1 cellular context compared by ENCODE assay signal in the genomic region with DNA sequence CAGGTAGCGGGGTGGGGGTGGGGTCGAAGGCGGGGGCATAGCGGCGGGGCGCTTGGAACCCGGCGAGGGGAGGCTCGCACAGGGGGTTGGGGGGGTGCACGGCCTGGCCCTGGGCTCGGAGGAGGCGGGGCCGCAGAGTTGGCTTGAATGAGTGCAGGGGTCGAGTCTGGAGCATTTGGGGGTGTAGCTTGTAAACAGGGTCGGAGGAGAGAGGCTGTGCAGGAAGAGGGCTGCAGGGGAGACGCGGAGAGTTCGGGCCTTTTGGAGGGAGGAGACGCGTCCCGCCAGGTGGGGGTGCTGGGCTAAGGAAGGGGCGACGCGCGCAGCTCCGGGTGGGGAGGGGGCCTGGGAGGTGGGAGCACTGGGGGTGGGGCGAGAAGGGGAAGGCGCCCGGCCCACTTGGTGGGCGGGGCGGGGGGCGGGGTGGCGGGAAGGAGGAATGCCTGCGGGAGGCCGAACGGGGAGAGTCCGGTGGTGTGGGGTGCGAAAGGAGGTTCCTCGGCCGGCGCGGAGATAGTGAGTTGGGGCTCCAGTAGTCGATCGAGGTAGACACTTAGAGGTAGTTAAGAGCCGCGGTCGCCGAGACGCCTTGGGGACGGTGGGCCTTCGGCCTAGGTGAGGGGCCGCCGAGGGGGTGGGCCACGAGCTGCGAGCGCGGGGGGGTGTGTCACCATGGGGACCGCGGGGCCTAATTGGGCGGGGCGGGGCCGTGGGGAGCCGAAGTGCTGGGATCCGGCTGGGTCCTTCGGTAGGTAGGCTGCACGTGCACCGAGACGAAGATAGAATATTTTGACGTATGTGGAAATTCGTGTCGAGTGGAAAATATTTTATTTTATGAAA.
A peak's percentile ranks its signal among the peaks of the same experiment; 100 is the strongest.
TF ChIP-seq lines count a peak whose summit lies in the region.

No MANE protein-coding gene starts in this region.

TF ChIP-seq in H1, 55 proteins besides CTCF, POLR2A, EP300 and RAD21:
- peak in 1 of 2 experiments; percentile 36; a peak in 2 of 4 replicates for TF ChIP-seq SIN3A (conservative IDR thresholded peaks at IDR 0.05 in 1 of 2, IDR thresholded peaks at IDR 0.05 in 1 of 2; ENCODE audit: low read depth in 1 of 2, low read length in 2 of 2)
- TF ChIP-seq TBP (IDR thresholded peaks at IDR 0.05; ENCODE audit: low read depth, low read length), result peak; percentile 55; the same call in 1 of the 2 replicates
- TF ChIP-seq TAF1 (IDR thresholded peaks at IDR 0.05; ENCODE audit: low read depth, low read length), result peak; percentile 68; the same call in 1 of the 2 replicates
- TF ChIP-seq BRCA1 (IDR thresholded peaks at IDR 0.05; ENCODE audit: low read depth, low read length), result no peak
- TF ChIP-seq KDM4A (IDR thresholded peaks at IDR 0.05; ENCODE audit: low read depth, low read length, severe bottlenecking), result no peak
- peak; percentile 78 for TF ChIP-seq POLR2AphosphoS5 (IDR thresholded peaks at IDR 0.05; ENCODE audit: low read depth, low read length)
- no peak for TF ChIP-seq JUND (IDR thresholded peaks at IDR 0.05; ENCODE audit: low read length)
- TF ChIP-seq, protein P1, sequence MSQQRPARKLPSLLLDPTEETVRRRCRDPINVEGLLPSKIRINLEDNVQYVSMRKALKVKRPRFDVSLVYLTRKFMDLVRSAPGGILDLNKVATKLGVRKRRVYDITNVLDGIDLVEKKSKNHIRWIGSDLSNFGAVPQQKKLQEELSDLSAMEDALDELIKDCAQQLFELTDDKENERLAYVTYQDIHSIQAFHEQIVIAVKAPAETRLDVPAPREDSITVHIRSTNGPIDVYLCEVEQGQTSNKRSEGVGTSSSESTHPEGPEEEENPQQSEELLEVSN (IDR thresholded peaks at IDR 0.05), result peak; percentile 32; the same call in 1 of the 2 replicates
- TF ChIP-seq ATF3 (IDR thresholded peaks at IDR 0.05; ENCODE audit: insufficient read depth, low read depth, low read length), result no peak
- TF ChIP-seq RBBP5 (IDR thresholded peaks at IDR 0.05; ENCODE audit: borderline replicate concordance, low read depth, low read length), result peak; percentile 3; the same call in 1 of the 2 replicates
- no peak for TF ChIP-seq NANOG (IDR thresholded peaks at IDR 0.05; ENCODE audit: insufficient read depth, low read depth, low read length, poor library complexity, severe bottlenecking)
- no peak for TF ChIP-seq KDM1A (IDR thresholded peaks at IDR 0.05; ENCODE audit: borderline replicate concordance, low read length)
- TF ChIP-seq MAX (IDR thresholded peaks at IDR 0.05), result peak; percentile 64
- TF ChIP-seq CREB1 (IDR thresholded peaks at IDR 0.05), result 0 out of 2 replicates have a peak, but pooled peaks have one; percentile 19
